In genomic region chr13:76503756-76504155, GRCh38 we compare ENCODE assay signal across 16 cellular contexts.
DNase-seq lines count a peak whose midpoint lies in the region; ATAC-seq and TF ChIP-seq lines count a peak whose summit lies in the region.
"Had no signal": no experiment of that assay in that cellular context is flagged by ENCODE, and none has a peak within 500 bp of the region (broad histone marks: within the 10 kb centered on the region; RNA-seq: fewer than 3 reads in every experiment).

No MANE protein-coding gene starts in this region.

- H4K20me1 ChIP-seq in mammary epithelial cell (ENCODE audit: insufficient read depth, low read length) = no peaks in the 10 kb centered on the region

- no peak overlapping the region for H2AFZ ChIP-seq in mammary epithelial cell (ENCODE audit: low read depth, low read length)

- DNase-seq in LHCN-M2 (ENCODE audit: low read depth) = peak; percentile 87
- DNase-seq in NCI-H146 treated with DMSO at 0.1 percent for 48 hours (lab: John Stamatoyannopoulos, UW; ENCODE audit: unreplicated experiment) = peak; percentile 13
- DNase-seq in NCI-H510A (lab: John Stamatoyannopoulos, UW) = peak; percentile 49
- peak; percentile 73 for DNase-seq in myocyte (ENCODE audit: low read depth)
- DNase-seq in mammary epithelial cell = no peak
- DNase-seq: CD4-positive, alpha-beta memory T cell; EL; Karpas-422; NCI-H187; NCI-H446; T-cell; T1000 had no signal

- no peak overlapping the region for H3K4me2 ChIP-seq in mammary epithelial cell (ENCODE audit: insufficient read depth, low read depth, low read length)

- H3K4me3 ChIP-seq in mammary epithelial cell (replicated peaks in 1 of 3; ENCODE audit: insufficient read depth in 1 of 3, low read depth in 2 of 3, low read length in 3 of 3) = no peak overlapping the region
- H3K4me3 ChIP-seq: HAP-1 had no signal

- CTCF ChIA-PET in mammary epithelial cell (lab: Charles Lee; ENCODE audit: low non-redundant PET) = no interaction called here

- no peaks in the 10 kb centered on the region for H3K4me1 ChIP-seq in mammary epithelial cell (ENCODE audit: insufficient read depth, low read length)
- H3K4me1 ChIP-seq: HAP-1 had no signal

- H3K9ac ChIP-seq in mammary epithelial cell (ENCODE audit: insufficient read depth, low read length) = no peak overlapping the region

- H3K9me3 ChIP-seq in mammary epithelial cell (replicated peaks; ENCODE audit: insufficient read depth, low read length) = no peaks in the 10 kb centered on the region
- H3K9me3 ChIP-seq: HAP-1 had no signal

- in situ Hi-C loops in mammary epithelial cell (cut with MboI; ENCODE audit: low sequenced_read_pairs in 2 of 2) = no loop called here

- no TSS peak for BruUV-seq in mammary epithelial cell (replicated peaks; lab: Mats Ljungman, UMichigan)

- H3K27ac ChIP-seq in mammary epithelial cell (ENCODE audit: insufficient read depth, low read depth, low read length) = no peak overlapping the region
- H3K27ac ChIP-seq: RWPE1 had no signal

- H3K79me2 ChIP-seq in mammary epithelial cell (ENCODE audit: insufficient read depth, low read length) = no peaks in the 10 kb centered on the region

- dilution Hi-C loops in mammary epithelial cell (cut with HindIII; ENCODE audit: low sequenced_read_pairs) = no loop called here

- intact Hi-C loops in mammary epithelial cell (cut with micrococcal nuclease) = no loop called here

- 58% methylated on average over 5 of the region's 5 CpGs for WGBS in mammary epithelial cell (ENCODE audit: low coverage, missing lambda C conversion rate)

- no peaks in the 10 kb centered on the region for H3K36me3 ChIP-seq in mammary epithelial cell (ENCODE audit: insufficient read depth, low read length)
- H3K36me3 ChIP-seq: HAP-1 had no signal

- ATAC-seq in GM19395 (IDR thresholded peaks at IDR 0.05; ENCODE audit: unreplicated experiment) (no peak), GM18873 (IDR thresholded peaks at IDR 0.05; ENCODE audit: low FRiP score, unreplicated experiment) (no peak)
- ATAC-seq: T-cell had no signal

- TF ChIP-seq CTCF in mammary epithelial cell (conservative IDR thresholded peaks at IDR 0.05 in 1 of 2, IDR thresholded peaks at IDR 0.05 in 1 of 2; ENCODE audit: extremely low read depth in 1 of 2, insufficient read depth in 1 of 2, low read depth in 1 of 2, low read length in 2 of 2) = no peak

- peaks cover 3% of the 10 kb centered on the region for H3K27me3 ChIP-seq in mammary epithelial cell (ENCODE audit: insufficient read depth, low read length)
